27 cellular contexts compared by ENCODE assay signal in the genomic region with DNA sequence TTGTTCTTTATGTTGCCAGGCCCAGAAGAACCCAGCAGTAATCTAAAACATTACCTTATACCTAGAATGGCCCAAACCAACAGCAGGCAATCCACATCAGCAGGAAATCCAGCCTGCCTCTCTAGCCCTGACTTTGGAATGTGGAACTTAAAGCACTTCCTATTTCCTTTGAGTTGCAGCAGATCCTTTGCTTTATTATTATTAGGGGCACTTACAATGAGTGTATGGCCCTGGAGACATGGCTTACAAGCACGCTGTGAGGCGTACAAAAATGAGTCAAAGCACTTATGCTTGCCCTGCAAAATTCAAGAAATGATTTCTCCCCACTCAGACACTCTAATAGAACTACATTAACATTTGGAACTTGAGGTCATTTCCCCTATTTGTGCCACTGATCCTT. TPM values are rescaled to one million over a fixed set of nuclear protein-coding genes. Genes with fewer than 3 reads are reported as not detected.
DNase-seq lines count a peak whose midpoint lies in the region; ATAC-seq, FAIRE-seq and TF ChIP-seq lines count a peak whose summit lies in the region.
"Had no signal": no experiment of that assay in that cellular context is flagged by ENCODE, and none has a peak within 500 bp of the region (broad histone marks: within the 10 kb centered on the region; RNA-seq: fewer than 3 reads in every experiment).

No MANE protein-coding gene starts in this region.

- H4K20me1 ChIP-seq in OCI-LY3 (ENCODE audit: insufficient read depth, low read length) (no peaks in the 10 kb centered on the region), endothelial cell of umbilical vein (replicated peaks; ENCODE audit: control insufficient read depth, extremely low read depth, insufficient read depth, low read length) (no peaks in the 10 kb centered on the region)
- H4K20me1 ChIP-seq: BLaER1 had no signal

- no peak overlapping the region for H3K4ac ChIP-seq in mesendoderm (ENCODE audit: low read depth, low read length)

- no CpG with 5 or more reads among the region's 2 CpGs for WGBS in mesendoderm (ENCODE audit: extremely low coverage, insufficient coverage, low lambda C conversion rate)

- no peaks in the 10 kb centered on the region for H3K36me3 ChIP-seq in OCI-LY3 (replicated peaks; ENCODE audit: low read depth, low read length)
- no peaks in the 10 kb centered on the region for H3K36me3 ChIP-seq in endothelial cell of umbilical vein (ENCODE audit: control insufficient read depth in 2 of 2, extremely low read depth in 1 of 2, insufficient read depth in 2 of 2, low read length in 2 of 2)
- no peaks in the 10 kb centered on the region for H3K36me3 ChIP-seq in mesendoderm (ENCODE audit: control insufficient read depth, insufficient read depth, low read length)
- H3K36me3 ChIP-seq: BLaER1, heart left ventricle, prostate gland, tibial nerve had no signal

- POLR2A ChIA-PET in endothelial cell of umbilical vein (lab: Charles Lee), result no interaction called here

- TF ChIP-seq CTCF in OCI-LY3 (IDR thresholded peaks at IDR 0.05; ENCODE audit: low read depth, low read length) (no peak), endothelial cell of umbilical vein (IDR thresholded peaks at IDR 0.05; ENCODE audit: extremely low read depth in 1 of 2, insufficient read depth in 1 of 2, low read depth in 1 of 2, low read length in 2 of 2) (no peak)

- CTCF ChIA-PET in endothelial cell of umbilical vein (lab: Charles Lee), result interaction anchor here (1.0 to 9.4 kb wide), 6 partner anchors 10 to 51 kb away, joined by 3 to 60 read pairs (median 6); partner anchors contain the start of gene KNSTRN

- dilution Hi-C loops in endothelial cell of umbilical vein (cut with MboI; ENCODE audit: extremely low pct_ligation_motif_present, low sequenced_read_pairs), result no loop called here

- intact Hi-C loops in endothelial cell of umbilical vein (cut with micrococcal nuclease), result no loop called here
- intact Hi-C loops in Right ventricle myocardium inferior (cut with DNase I), result no loop called here

- no peak overlapping the region for H4K8ac ChIP-seq in mesendoderm (ENCODE audit: low read depth, low read length)

- no peaks in the 10 kb centered on the region for H3K9me3 ChIP-seq in OCI-LY3 (ENCODE audit: insufficient read depth, low read length)
- H3K9me3 ChIP-seq in endothelial cell of umbilical vein (replicated peaks; ENCODE audit: control insufficient read depth, insufficient read depth, low read length), result no peaks in the 10 kb centered on the region
- H3K9me3 ChIP-seq: BLaER1, heart left ventricle, prostate gland, tibial nerve had no signal

- H2BK120ac ChIP-seq in mesendoderm (ENCODE audit: low read depth, low read length), result no peak overlapping the region

- no TSS peak for BruUV-seq in endothelial cell of umbilical vein (replicated peaks; lab: Mats Ljungman, UMichigan)

- H2AFZ ChIP-seq in OCI-LY3 (ENCODE audit: low read depth, low read length) (no peak overlapping the region), endothelial cell of umbilical vein (ENCODE audit: low read depth, low read length) (peak overlapping the region; percentile 41)

- H3K4me3 ChIP-seq in OCI-LY3 (ENCODE audit: low read length), result no peak overlapping the region
- H3K4me3 ChIP-seq in endothelial cell of umbilical vein (replicated peaks in 1 of 3; ENCODE audit: insufficient read depth in 1 of 3, low read depth in 1 of 3, low read length in 3 of 3), result no peak overlapping the region
- H3K4me3 ChIP-seq in mesendoderm (ENCODE audit: low read length), result no peak overlapping the region
- H3K4me3 ChIP-seq: BLaER1, heart left ventricle, prostate gland, tibial nerve had no signal

- ATAC-seq in HG03378 (IDR thresholded peaks at IDR 0.05; ENCODE audit: unreplicated experiment), result no peak
- ATAC-seq in Right ventricle myocardium inferior, result no peak
- ATAC-seq: foreskin keratinocyte, heart left ventricle had no signal

- no peaks in the 10 kb centered on the region for H3K79me1 ChIP-seq in mesendoderm (ENCODE audit: low read length)

- H3K9me1 ChIP-seq in endothelial cell of umbilical vein (replicated peaks; ENCODE audit: control insufficient read depth, extremely low read depth, insufficient read depth, low read length), result no peaks in the 10 kb centered on the region

- H3K79me2 ChIP-seq in OCI-LY3 (ENCODE audit: low read length) (no peaks in the 10 kb centered on the region), endothelial cell of umbilical vein (ENCODE audit: control insufficient read depth, insufficient read depth, low read length) (no peaks in the 10 kb centered on the region), mesendoderm (ENCODE audit: control insufficient read depth, insufficient read depth, low read length) (no peaks in the 10 kb centered on the region)

- H3K4me2 ChIP-seq in OCI-LY3 (ENCODE audit: low read length) (peak overlapping the region; percentile 9; the same call in 1 of the 2 replicates), endothelial cell of umbilical vein (ENCODE audit: insufficient read depth, low read length) (no peak overlapping the region), mesendoderm (ENCODE audit: low read length) (no peak overlapping the region)
- H3K4me2 ChIP-seq: BLaER1 had no signal

- H3K27ac ChIP-seq in OCI-LY3 (ENCODE audit: low read length), result no peak overlapping the region
- H3K27ac ChIP-seq in endothelial cell of umbilical vein (ENCODE audit: insufficient read depth, low read depth, low read length), result no peak overlapping the region
- no peak overlapping the region for H3K27ac ChIP-seq in mesendoderm (ENCODE audit: low read depth, low read length)
- H3K27ac ChIP-seq: BLaER1, foreskin keratinocyte, heart left ventricle, prostate gland, tibial nerve had no signal

- no peak overlapping the region for H3K23ac ChIP-seq in mesendoderm (ENCODE audit: low read length)

- DNase-seq in EH (ENCODE audit: low read depth) (peak; percentile 57), endothelial cell of umbilical vein (ENCODE audit: low read depth, low spot score) (peak; percentile 58), mesendoderm (peak; percentile 45), retina (no peak), Right ventricle myocardium inferior (ENCODE audit: missing footprints) (no peak)
- DNase-seq: activated CD4-positive, alpha-beta T cell treated with anti-CD3 and anti-CD28 coated beads for 4 hours; activated CD8-positive, alpha-beta memory T cell treated with anti-CD3 and anti-CD28 coated beads for 24 hours; activated gamma-delta T cell; activated naive CD8-positive, alpha-beta T cell treated with anti-CD3 and anti-CD28 coated beads, Interleukin-2, amount 10 ng/mL, durations not matched to agents 7 days and 5 days; activated T-cell treated with anti-CD3 and anti-CD28 coated beads, Interleukin-2, amount 50 U/mL, for 1 hour; foreskin keratinocyte; GDM1; H7; heart left ventricle; kidney glomerular epithelial cell; mammary epithelial cell; NCI-H2029 treated with DMSO at 0.1 percent for 48 hours; NCI-H345; NCI-H774; RPMI8226 had no signal

- no peak for TF ChIP-seq POLR2A in endothelial cell of umbilical vein (IDR thresholded peaks at IDR 0.05; ENCODE audit: low read depth, low read length)

- FAIRE-seq in endothelial cell of umbilical vein (lab: Jason Lieb, UNC), result peak; percentile 92

- H3K9ac ChIP-seq in OCI-LY3 (ENCODE audit: low read length) (no peak overlapping the region), endothelial cell of umbilical vein (replicated peaks; ENCODE audit: extremely low read depth, insufficient read depth, low read length) (no peak overlapping the region), mesendoderm (ENCODE audit: low read length) (no peak overlapping the region)
- H3K9ac ChIP-seq: BLaER1 had no signal

- H3K27me3 ChIP-seq in OCI-LY3 (ENCODE audit: low read depth, low read length) (peaks cover 10% of the 10 kb centered on the region; the same call in 1 of the 2 replicates), endothelial cell of umbilical vein (ENCODE audit: control insufficient read depth in 2 of 2, insufficient read depth in 2 of 2, low read length in 2 of 2) (no peaks in the 10 kb centered on the region), mesendoderm (ENCODE audit: insufficient read depth, low read length, poor library complexity) (no peaks in the 10 kb centered on the region)
- H3K27me3 ChIP-seq: BLaER1, foreskin keratinocyte, heart left ventricle, tibial nerve had no signal

- no peak overlapping the region for H2AK5ac ChIP-seq in mesendoderm (ENCODE audit: low read length)

- H2BK15ac ChIP-seq in mesendoderm (replicated peaks; ENCODE audit: low read depth), result no peak overlapping the region

- H3K18ac ChIP-seq in mesendoderm (ENCODE audit: low read length), result no peak overlapping the region

- no peak overlapping the region for H2BK5ac ChIP-seq in mesendoderm (ENCODE audit: low read length)

- H3K56ac ChIP-seq in mesendoderm (ENCODE audit: low read length), result no peak overlapping the region

- no peak overlapping the region for H4K5ac ChIP-seq in mesendoderm (ENCODE audit: low read length)

- H3K4me1 ChIP-seq in OCI-LY3 (ENCODE audit: low read length) (peaks cover 20% of the 10 kb centered on the region), endothelial cell of umbilical vein (ENCODE audit: control insufficient read depth, extremely low read depth, insufficient read depth, low read length) (peaks cover 12% of the 10 kb centered on the region), mesendoderm (ENCODE audit: control insufficient read depth, low read depth, low read length) (peaks cover 2% of the 10 kb centered on the region)
- H3K4me1 ChIP-seq: foreskin keratinocyte had no signal

RNA-seq across cellular contexts. Expression of gene KNSTRN, which starts 9.6 kb away (rescaled TPM):
- total RNA-seq in endothelial cell of umbilical vein (54.9 and 61.4 TPM in 2 replicates), Right ventricle myocardium inferior (8.5 TPM)
- polyA plus RNA-seq in endothelial cell of umbilical vein, result 19.1 and 24.4 TPM in 2 replicates
- polyA plus RNA-seq in endothelial cell of umbilical vein (2011; cell fraction: cytosol; rRNA removed), result 40.4 and 46.4 TPM in 2 replicates
- polyA plus RNA-seq in endothelial cell of umbilical vein (2011; cell fraction: nucleus; rRNA removed), result 29.9 and 37.5 TPM in 2 replicates
- polyA plus RNA-seq in endothelial cell of umbilical vein (2012), result 28.3 and 48.7 TPM in 2 replicates
- polyA minus RNA-seq in endothelial cell of umbilical vein, result 31.3 and 31.5 TPM in 2 replicates
- polyA minus RNA-seq in endothelial cell of umbilical vein (2011; cell fraction: cytosol; rRNA and poly(A)+ RNA removed), result 43.7 TPM
- 12.2 and 20.1 TPM in 2 replicates for polyA minus RNA-seq in endothelial cell of umbilical vein (2011; cell fraction: nucleus; rRNA and poly(A)+ RNA removed)
- polyA plus RNA-seq in mesendoderm (2013, experiment 1 of 2), result 59.1 TPM
- 60.3 TPM for polyA plus RNA-seq in mesendoderm (2013, experiment 2 of 2)

RNA-seq across cellular contexts. Expression of gene DISP2, which starts 14.9 kb away (rescaled TPM):
- 0.65 and 1.2 TPM in 2 replicates for total RNA-seq in endothelial cell of umbilical vein
- polyA plus RNA-seq in endothelial cell of umbilical vein, result 0.10 and 0.24 TPM in 2 replicates
- polyA plus RNA-seq in endothelial cell of umbilical vein (2011; cell fraction: cytosol; rRNA removed), result 0.05 and 0.13 TPM in 2 replicates
- polyA plus RNA-seq in endothelial cell of umbilical vein (2011; cell fraction: nucleus; rRNA removed), result 0.05 and 0.10 TPM in 2 replicates
- 0.13 and 0.65 TPM in 2 replicates for polyA plus RNA-seq in endothelial cell of umbilical vein (2012)
- 0.06 and 0.73 TPM in 2 replicates for polyA minus RNA-seq in endothelial cell of umbilical vein
- polyA minus RNA-seq in endothelial cell of umbilical vein (2011; cell fraction: cytosol; rRNA and poly(A)+ RNA removed), result 0.10 TPM
- 0.05 TPM in 2 replicates for polyA minus RNA-seq in endothelial cell of umbilical vein (2011; cell fraction: nucleus; rRNA and poly(A)+ RNA removed)
- polyA plus RNA-seq in mesendoderm (2013, experiment 1 of 2), result 1.6 TPM
- polyA plus RNA-seq in mesendoderm (2013, experiment 2 of 2), result 1.1 TPM
- total RNA-seq in Right ventricle myocardium inferior, result 3.9 TPM

RNA-seq across cellular contexts. Expression of gene PHGR1, which starts 22.1 kb away (rescaled TPM):
- total RNA-seq in endothelial cell of umbilical vein (not detected in 2 replicates), Right ventricle myocardium inferior (not detected)
- polyA plus RNA-seq in endothelial cell of umbilical vein, result not detected in 2 replicates
- polyA plus RNA-seq in endothelial cell of umbilical vein (2011; cell fraction: cytosol; rRNA removed), result not detected in 2 replicates
- not detected in 2 replicates for polyA plus RNA-seq in endothelial cell of umbilical vein (2011; cell fraction: nucleus; rRNA removed)
- not detected in 2 replicates for polyA plus RNA-seq in endothelial cell of umbilical vein (2012)
- polyA minus RNA-seq in endothelial cell of umbilical vein, result not detected in 2 replicates
- not detected for polyA minus RNA-seq in endothelial cell of umbilical vein (2011; cell fraction: cytosol; rRNA and poly(A)+ RNA removed)
- not detected in 2 replicates for polyA minus RNA-seq in endothelial cell of umbilical vein (2011; cell fraction: nucleus; rRNA and poly(A)+ RNA removed)
- not detected for polyA plus RNA-seq in mesendoderm (2013, experiment 1 of 2)
- polyA plus RNA-seq in mesendoderm (2013, experiment 2 of 2), result not detected
- total RNA-seq: activated naive CD8-positive, alpha-beta T cell treated with anti-CD3 and anti-CD28 coated beads, Interleukin-2, amount 10 ng/mL, durations not matched to agents 7 days and 5 days; foreskin keratinocyte; H7; heart left ventricle; mammary epithelial cell; prostate gland; skeletal muscle tissue; T-helper 2 cell treated with Interferon-gamma antibody and Interleukin-4, amounts not matched to agents 100 ng/mL and 5 ng/mL, for 36 hours; tibial nerve had no signal
- polyA plus RNA-seq: foreskin keratinocyte, mammary epithelial cell had no signal

RNA-seq across cellular contexts. Expression of gene CCDC9B, which starts 32.2 kb away (rescaled TPM):
- 46.0 and 47.3 TPM in 2 replicates for total RNA-seq in endothelial cell of umbilical vein
- 4.8 and 7.6 TPM in 2 replicates for polyA plus RNA-seq in endothelial cell of umbilical vein
- 6.1 and 7.0 TPM in 2 replicates for polyA plus RNA-seq in endothelial cell of umbilical vein (2011; cell fraction: cytosol; rRNA removed)
- polyA plus RNA-seq in endothelial cell of umbilical vein (2011; cell fraction: nucleus; rRNA removed), result 65.5 and 69.4 TPM in 2 replicates
- 32.0 and 33.5 TPM in 2 replicates for polyA plus RNA-seq in endothelial cell of umbilical vein (2012)
- 24.9 and 26.7 TPM in 2 replicates for polyA minus RNA-seq in endothelial cell of umbilical vein
- polyA minus RNA-seq in endothelial cell of umbilical vein (2011; cell fraction: cytosol; rRNA and poly(A)+ RNA removed), result 1.3 TPM
- polyA minus RNA-seq in endothelial cell of umbilical vein (2011; cell fraction: nucleus; rRNA and poly(A)+ RNA removed), result 28.5 and 32.2 TPM in 2 replicates
- 0.44 TPM for polyA plus RNA-seq in mesendoderm (2013, experiment 1 of 2)
- 0.29 TPM for polyA plus RNA-seq in mesendoderm (2013, experiment 2 of 2)
- total RNA-seq in Right ventricle myocardium inferior, result 162 TPM

RNA-seq across cellular contexts. Expression of gene IVD, which starts 32.6 kb away (rescaled TPM):
- total RNA-seq in endothelial cell of umbilical vein (62.5 and 64.3 TPM in 2 replicates), Right ventricle myocardium inferior (88.6 TPM)
- polyA plus RNA-seq in endothelial cell of umbilical vein, result 33.6 and 34.1 TPM in 2 replicates
- polyA plus RNA-seq in endothelial cell of umbilical vein (2011; cell fraction: cytosol; rRNA removed), result 32.2 and 35.0 TPM in 2 replicates
- polyA plus RNA-seq in endothelial cell of umbilical vein (2011; cell fraction: nucleus; rRNA removed), result 62.1 and 73.9 TPM in 2 replicates
- polyA plus RNA-seq in endothelial cell of umbilical vein (2012), result 34.5 and 35.8 TPM in 2 replicates
- 50.4 and 64.0 TPM in 2 replicates for polyA minus RNA-seq in endothelial cell of umbilical vein
- polyA minus RNA-seq in endothelial cell of umbilical vein (2011; cell fraction: cytosol; rRNA and poly(A)+ RNA removed), result 28.8 TPM
- polyA minus RNA-seq in endothelial cell of umbilical vein (2011; cell fraction: nucleus; rRNA and poly(A)+ RNA removed), result 30.3 and 35.3 TPM in 2 replicates
- 29.0 TPM for polyA plus RNA-seq in mesendoderm (2013, experiment 1 of 2)
- 29.9 TPM for polyA plus RNA-seq in mesendoderm (2013, experiment 2 of 2)

Comparison
In these comparisons a context has a peak if more than half of its experiments do, and no peak if none do; other contexts are left out.
1. DNase-seq: peak in EH (single experiment), endothelial cell of umbilical vein (single experiment) and mesendoderm (single experiment); none in retina (single experiment) and Right ventricle myocardium inferior (single experiment).